ENCODE assay signal across 8 cellular contexts in genomic region chr16:30657866-30658730, GRCh38. TPM values are rescaled to one million over a fixed set of nuclear protein-coding genes. Genes with fewer than 3 reads are reported as not detected.
A peak's percentile ranks its signal among the peaks of the same experiment; 100 is the strongest.
DNase-seq lines count a peak whose midpoint lies in the region; ATAC-seq and FAIRE-seq lines count a peak whose summit lies in the region.

FBRS (plus strand) TSS chr16:30658431; CDS start chr16:30659519, 1,088 bp downstream.

- ATAC-seq in GM21360 (IDR thresholded peaks at IDR 0.05; ENCODE audit: unreplicated experiment), result peak; percentile 66
- ATAC-seq in activated CD8-positive, alpha-beta memory T cell treated with anti-CD3 and anti-CD28 coated beads, Interleukin-2, amount 10 ng/mL, durations not matched to agents 7 days and 5 days, result peak; percentile 75

- peaks cover 7% of the 10 kb centered on the region for H3K79me1 ChIP-seq in mesendoderm (ENCODE audit: low read length)

- peak within 1 kb of the TSS; percentile 90 for H3K18ac ChIP-seq in mesendoderm (ENCODE audit: low read length)

- H3K4me3 Mint-ChIP-seq in activated CD8-positive, alpha-beta memory T cell treated with anti-CD3 and anti-CD28 coated beads, Interleukin-2, amount 10 ng/mL, durations not matched to agents 7 days and 5 days, result peak within 1 kb of the TSS; percentile 86

- peak within 1 kb of the TSS; percentile 99 for H3K56ac ChIP-seq in mesendoderm (ENCODE audit: low read length)

- no peak within 1 kb of the TSS for H2BK15ac ChIP-seq in mesendoderm (replicated peaks; ENCODE audit: low read depth)

- H4K8ac ChIP-seq in mesendoderm (ENCODE audit: low read depth, low read length), result no peak within 1 kb of the TSS

- H3K9me3 Mint-ChIP-seq in activated CD8-positive, alpha-beta memory T cell treated with anti-CD3 and anti-CD28 coated beads, Interleukin-2, amount 10 ng/mL, durations not matched to agents 7 days and 5 days (ENCODE audit: low read depth), result no peaks in the 10 kb centered on the region

- FAIRE-seq in HTR-8/SVneo (lab: Jason Lieb, UNC), result peak; percentile 97

- H3K27ac ChIP-seq in mesendoderm (ENCODE audit: low read depth, low read length), result peak within 1 kb of the TSS; percentile 67

- H2BK120ac ChIP-seq in mesendoderm (ENCODE audit: low read depth, low read length), result no peak within 1 kb of the TSS

- DNase-seq in COR-L47 (lab: John Stamatoyannopoulos, UW) (peak; percentile 100), HTR-8/SVneo (ENCODE audit: insufficient read length, low spot score) (peak; percentile 98), NOMO-1 treated with dmso at 0.1 percent for 144 hours (lab: John Stamatoyannopoulos, UW; ENCODE audit: unreplicated experiment) (peak; percentile 99), mesendoderm (peak; percentile 100)
- DNase-seq in activated CD8-positive, alpha-beta memory T cell treated with anti-CD3 and anti-CD28 coated beads, Interleukin-2, amount 10 ng/mL, durations not matched to agents 7 days and 5 days, result peak; percentile 100
- peak; percentile 97 for DNase-seq in stimulated activated CD8-positive, alpha-beta memory T cell treated with anti-CD3 and anti-CD28 coated beads, Interleukin-15, amount 100 ng/mL, for 24 hours (ENCODE audit: low read depth)

- no peaks in the 10 kb centered on the region for H3K79me2 ChIP-seq in mesendoderm (ENCODE audit: control insufficient read depth, insufficient read depth, low read length)

- H3K4ac ChIP-seq in mesendoderm (ENCODE audit: low read depth, low read length), result peak within 1 kb of the TSS; percentile 50

- peaks cover 45% of the 10 kb centered on the region for H3K36me3 Mint-ChIP-seq in activated CD8-positive, alpha-beta memory T cell treated with anti-CD3 and anti-CD28 coated beads, Interleukin-2, amount 10 ng/mL, durations not matched to agents 7 days and 5 days

- WGBS in mesendoderm (ENCODE audit: extremely low coverage, insufficient coverage, low lambda C conversion rate), result no CpG with 5 or more reads among the region's 86 CpGs

- peak within 1 kb of the TSS; percentile 92 for H2BK5ac ChIP-seq in mesendoderm (ENCODE audit: low read length)

- H3K27ac Mint-ChIP-seq in activated CD8-positive, alpha-beta memory T cell treated with anti-CD3 and anti-CD28 coated beads, Interleukin-2, amount 10 ng/mL, durations not matched to agents 7 days and 5 days, result peak within 1 kb of the TSS; percentile 100

- H3K4me1 Mint-ChIP-seq in activated CD8-positive, alpha-beta memory T cell treated with anti-CD3 and anti-CD28 coated beads, Interleukin-2, amount 10 ng/mL, durations not matched to agents 7 days and 5 days, result peaks cover 48% of the 10 kb centered on the region

- no peak within 1 kb of the TSS for H4K5ac ChIP-seq in mesendoderm (ENCODE audit: low read length)

- H3K9me3 ChIP-seq in endocrine pancreas (ENCODE audit: control insufficient read depth, low read length), result no peaks in the 10 kb centered on the region

- H3K4me1 ChIP-seq in endocrine pancreas (ENCODE audit: control insufficient read depth, insufficient read depth, low read length) (no peaks in the 10 kb centered on the region), mesendoderm (ENCODE audit: control insufficient read depth, low read depth, low read length) (peaks cover 3% of the 10 kb centered on the region)

- peak within 1 kb of the TSS; percentile 69 for H3K4me2 ChIP-seq in mesendoderm (ENCODE audit: low read length)

- no peaks in the 10 kb centered on the region for H3K27me3 ChIP-seq in endocrine pancreas (ENCODE audit: control insufficient read depth, insufficient read depth, low read length)
- no peaks in the 10 kb centered on the region for H3K27me3 ChIP-seq in mesendoderm (ENCODE audit: insufficient read depth, low read length, poor library complexity)

- H3K36me3 ChIP-seq in endocrine pancreas (ENCODE audit: control insufficient read depth, insufficient read depth, low read length) (no peaks in the 10 kb centered on the region), mesendoderm (ENCODE audit: control insufficient read depth, insufficient read depth, low read length) (peaks cover 6% of the 10 kb centered on the region)

- H3K23ac ChIP-seq in mesendoderm (ENCODE audit: low read length), result peak within 1 kb of the TSS; percentile 80

- CTCF ChIA-PET in activated CD8-positive, alpha-beta memory T cell treated with anti-CD3 and anti-CD28 coated beads, Interleukin-2, amount 10 ng/mL, durations not matched to agents 7 days and 5 days (lab: Charles Lee), result interaction anchor here (0.8 to 4.8 kb wide), 14 partner anchors 8 to 287 kb away, joined by 3 to 69 read pairs (median 4); partner anchors contain the start of genes DCTPP1, PHKG2 and PRR14

- no peak within 1 kb of the TSS for H2AK5ac ChIP-seq in mesendoderm (ENCODE audit: low read length)

- no peaks in the 10 kb centered on the region for H3K27me3 Mint-ChIP-seq in activated CD8-positive, alpha-beta memory T cell treated with anti-CD3 and anti-CD28 coated beads, Interleukin-2, amount 10 ng/mL, durations not matched to agents 7 days and 5 days

- H3K4me3 ChIP-seq in endocrine pancreas (ENCODE audit: control insufficient read depth, insufficient read depth, low read length) (peak within 1 kb of the TSS; percentile 64), mesendoderm (ENCODE audit: low read length) (peak within 1 kb of the TSS; percentile 93)

- H3K9ac ChIP-seq in endocrine pancreas (ENCODE audit: control insufficient read depth, insufficient read depth, low read length), result peak within 1 kb of the TSS; percentile 100
- peak within 1 kb of the TSS; percentile 98 for H3K9ac ChIP-seq in mesendoderm (ENCODE audit: low read length)

RNA-seq across cellular contexts. Expression of gene FBRS, which starts in this region (rescaled TPM):
- total RNA-seq in activated CD8-positive, alpha-beta memory T cell treated with anti-CD3 and anti-CD28 coated beads, Interleukin-2, amount 10 ng/mL, durations not matched to agents 7 days and 5 days, result 100 to 1,000 TPM; 102 to 142 TPM
- 8.8 TPM for polyA plus RNA-seq in mesendoderm (2013, experiment 1 of 2)
- 8.3 TPM for polyA plus RNA-seq in mesendoderm (2013, experiment 2 of 2)

Comparison
In these comparisons a context has a peak if more than half of its experiments do, and no peak if none do; other contexts are left out.
1. Peak in every context shown above with its lines: DNase-seq, ATAC-seq, H3K4me3 ChIP-seq and H3K27ac ChIP-seq.